In the genomic region with DNA sequence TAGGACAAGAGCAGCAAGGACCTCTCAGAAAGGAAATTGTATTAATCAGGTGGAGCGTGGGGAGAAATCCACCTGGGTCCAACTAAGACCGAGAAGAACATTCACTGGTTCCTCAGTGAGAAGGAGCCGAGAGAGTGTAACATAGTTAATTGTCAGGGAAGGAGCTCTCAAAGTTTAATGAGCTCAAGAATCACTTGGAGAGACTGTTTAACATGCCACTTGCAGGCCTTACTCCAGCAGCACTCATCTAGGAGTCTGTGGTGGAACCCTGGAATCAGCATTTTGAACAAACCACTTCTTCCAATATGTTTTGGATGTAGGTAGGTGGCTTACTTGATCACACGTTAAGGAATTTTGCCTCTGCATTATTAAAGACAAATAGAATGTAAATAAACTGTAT, we compare ENCODE assay signal across 16 cellular contexts.
DNase-seq lines count a peak whose midpoint lies in the region; ATAC-seq and TF ChIP-seq lines count a peak whose summit lies in the region.
"Had no signal": no experiment of that assay in that cellular context is flagged by ENCODE, and none has a peak within 500 bp of the region (broad histone marks: within the 10 kb centered on the region; RNA-seq: fewer than 3 reads in every experiment).

No MANE protein-coding gene starts in this region.

- H3K4me1 ChIP-seq in esophagus muscularis mucosa: no peaks in the 10 kb centered on the region
- no peaks in the 10 kb centered on the region for H3K4me1 ChIP-seq in lower lobe of right lung
- H3K4me1 ChIP-seq in upper lobe of right lung: no peaks in the 10 kb centered on the region
- H3K4me1 ChIP-seq: HAP-1 had no signal

- H3K9me3 ChIP-seq in esophagus muscularis mucosa: peaks cover 0 to 10% (median 4%) of the 10 kb centered on the region in 4 donors
- no peaks in the 10 kb centered on the region for H3K9me3 ChIP-seq in lower lobe of right lung
- H3K9me3 ChIP-seq in upper lobe of right lung: no peaks in the 10 kb centered on the region
- H3K9me3 ChIP-seq: HAP-1 had no signal

- H3K27me3 ChIP-seq in esophagus muscularis mucosa (no peaks in the 10 kb centered on the region), lower lobe of right lung (ENCODE audit: low read depth) (no peaks in the 10 kb centered on the region), upper lobe of right lung (no peaks in the 10 kb centered on the region)

- no peak for TF ChIP-seq CTCF in esophagus muscularis mucosa (IDR thresholded peaks at IDR 0.05)
- TF ChIP-seq CTCF in lower lobe of right lung (IDR thresholded peaks at IDR 0.05): no peak
- TF ChIP-seq CTCF in upper lobe of right lung (IDR thresholded peaks at IDR 0.05): no peak

- no peak for TF ChIP-seq EP300 in esophagus muscularis mucosa (IDR thresholded peaks at IDR 0.05)

- peak; percentile 21 for DNase-seq in esophagus muscularis mucosa (ENCODE audit: extremely low spot score)
- DNase-seq in lower lobe of right lung: no peak
- DNase-seq in upper lobe of right lung: no peak
- no peak for DNase-seq in T-helper 1 cell
- DNase-seq: C1 segment of cervical spinal cord; Calu3; CD4-positive, alpha-beta memory T cell; COR-L47; EL; GDM1; GOT3; HFFc6 had no signal

- whole genome bisulfite sequencing in esophagus muscularis mucosa: 80% methylated on average over 4 of the region's 4 CpGs

- ATAC-seq in lower lobe of right lung: peak; percentile 82 to 83
- ATAC-seq in upper lobe of right lung: peak; percentile 64
- no peak for ATAC-seq in GM19328 (IDR thresholded peaks at IDR 0.05; ENCODE audit: unreplicated experiment)
- no peak for ATAC-seq in GM19351 (IDR thresholded peaks at IDR 0.05; ENCODE audit: unreplicated experiment)
- ATAC-seq: GM12878 had no signal

- intact Hi-C loops in esophagus muscularis mucosa (cut with DNase I): no loop called here
- intact Hi-C loops in lower lobe of right lung (cut with DNase I): no loop called here
- intact Hi-C loops in upper lobe of right lung (cut with DNase I): no loop called here

- TF ChIP-seq POLR2A in esophagus muscularis mucosa (IDR thresholded peaks at IDR 0.05; ENCODE audit: low read depth): no peak

- H3K4me3 ChIP-seq in esophagus muscularis mucosa (no peak overlapping the region), lower lobe of right lung (no peak overlapping the region), upper lobe of right lung (no peak overlapping the region)
- H3K4me3 ChIP-seq: GM12878, HAP-1 had no signal

- H3K27ac ChIP-seq in esophagus muscularis mucosa (replicated peaks in 1 of 4) (no peak overlapping the region), lower lobe of right lung (no peak overlapping the region), upper lobe of right lung (no peak overlapping the region)

- H3K36me3 ChIP-seq in esophagus muscularis mucosa (no peaks in the 10 kb centered on the region), lower lobe of right lung (no peaks in the 10 kb centered on the region), upper lobe of right lung (no peaks in the 10 kb centered on the region)
- H3K36me3 ChIP-seq: HAP-1 had no signal

Comparison
In these comparisons a context has a peak if more than half of its experiments do, and no peak if none do; other contexts are left out.
1. ATAC-seq: peak in lower lobe of right lung (2 of 2) and upper lobe of right lung (single experiment); none in GM19328 (single experiment) and GM19351 (single experiment).